ENCODE assay signal across 24 cellular contexts in the genomic region with DNA sequence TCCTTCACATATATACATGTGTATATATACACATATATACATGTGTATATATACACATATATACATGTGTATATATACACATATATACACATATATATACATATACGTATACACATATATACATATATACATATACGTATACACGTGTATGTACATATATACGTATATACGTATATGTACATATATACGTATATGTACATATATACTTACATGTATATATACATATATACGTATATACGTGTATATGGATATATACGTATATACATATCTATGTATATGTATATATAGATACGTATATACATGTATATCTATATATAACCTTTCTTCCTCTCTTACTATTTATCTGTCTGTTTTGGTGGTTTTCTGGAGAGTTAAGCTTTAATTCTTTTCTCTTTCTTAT.
"Had no signal": no experiment of that assay in that cellular context is flagged by ENCODE, and none has a peak within 500 bp of the region (broad histone marks: within the 10 kb centered on the region; RNA-seq: fewer than 3 reads in every experiment).

No MANE protein-coding gene starts in this region.

- H3K4me3 ChIP-seq: left ventricle myocardium inferior, lung, neural progenitor cell, right atrium auricular region, right lobe of liver, stomach, testis, thyroid gland, transverse colon, upper lobe of left lung, vagina had no signal

- FAIRE-seq: keratinocyte had no signal

- H3K27ac ChIP-seq: left ventricle myocardium inferior, neural progenitor cell, neutrophil, right atrium auricular region, right lobe of liver, stomach, testis, thyroid gland, transverse colon, upper lobe of left lung, vagina had no signal

- H3K9me3 ChIP-seq: neutrophil, right atrium auricular region, right lobe of liver, testis, thyroid gland, upper lobe of left lung, vagina had no signal

- H3K36me3 ChIP-seq: neural progenitor cell, neutrophil, right lobe of liver, thyroid gland had no signal

- ATAC-seq: right lobe of liver; stimulated activated naive B cell treated with anti-CD40 and anti-IgM and Interleukin-4, amounts not matched to agents 10 μg/mL and 1 μg/mL and 100 μg/mL, for 72 hours; stimulated activated naive CD8-positive, alpha-beta T cell treated with anti-CD3 and anti-CD28 coated beads, Interleukin-15, Interleukin-2, amounts not matched to agents 100 U/mL and 50 U/mL, for 24 hours had no signal

- H3K9ac ChIP-seq: neural progenitor cell had no signal

- H3K4me1 ChIP-seq: left ventricle myocardium inferior, neural progenitor cell, right atrium auricular region, right lobe of liver, stomach, testis, thyroid gland, transverse colon, upper lobe of left lung, vagina had no signal

- DNase-seq: left ventricle myocardium inferior; mesendoderm; naive B cell; natural killer cell; nephron progenitor cell; occipital lobe; right lobe of liver; stimulated activated CD4-positive, alpha-beta T cell treated with anti-CD3 and anti-CD28 coated beads, Interleukin-12 subunit alpha, Interleukin-12 subunit beta, amount 100 ng/mL, for 4 hours; stimulated activated CD4-positive, alpha-beta T cell treated with anti-CD3 and anti-CD28 coated beads, Interleukin-15, amount 100 ng/mL, for 24 hours; stimulated activated CD4-positive, alpha-beta T cell treated with anti-CD3 and anti-CD28 coated beads, Interleukin-2, amount 100 ng/mL, for 24 hours; stimulated activated CD4-positive, alpha-beta T cell treated with anti-CD3 and anti-CD28 coated beads, Interleukin-4, amount 100 ng/mL, for 1 hour; stimulated activated naive B cell treated with anti-CD40 and anti-IgM and Interleukin-4, amounts not matched to agents 10 μg/mL and 1 μg/mL and 100 μg/mL, for 72 hours; stimulated activated naive CD8-positive, alpha-beta T cell treated with anti-CD3 and anti-CD28 coated beads, Interleukin-15, Interleukin-2, amounts not matched to agents 100 U/mL and 50 U/mL, for 24 hours; stomach; testis; thyroid gland; transverse colon; upper lobe of left lung had no signal
